In genomic region chr9:78439192-78439865, GRCh38 we compare ENCODE assay signal across 8 cellular contexts.
A peak's percentile ranks its signal among the peaks of the same experiment; 100 is the strongest.
DNase-seq lines count a peak whose midpoint lies in the region; ATAC-seq and TF ChIP-seq lines count a peak whose summit lies in the region.

No MANE protein-coding gene starts in this region.

- no TSS peak for BruUV-seq in A673 (replicated peaks; lab: Mats Ljungman, UMichigan)

- POLR2A ChIA-PET in A673 (lab: Charles Lee; ENCODE audit: low non-redundant PET), result no interaction called here

- no peaks in the 10 kb centered on the region for H3K36me3 ChIP-seq in A673 (ENCODE audit: insufficient read depth, low read length, poor library complexity, severe bottlenecking)

- peaks cover 5% of the 10 kb centered on the region for H3K4me1 ChIP-seq in A673 (ENCODE audit: insufficient read depth, low read length, poor library complexity, severe bottlenecking)

- peak; percentile 97 for TF ChIP-seq CTCF in A673 (conservative IDR thresholded peaks at IDR 0.05; ENCODE audit: low read depth, low read length)

- H3K27ac ChIP-seq in A673 (ENCODE audit: low read depth, low read length, poor library complexity, severe bottlenecking), result no peak overlapping the region

- intact Hi-C loops in A673 (cut with micrococcal nuclease; ENCODE audit: unreplicated experiment), result loop anchor here (5.0 to 10.0 kb wide), 3 partner anchors 268 to 793 kb away; no protein-coding TSS in a partner anchor

- CTCF ChIA-PET in A673 (lab: Charles Lee), result interaction anchor here (0.5 to 0.7 kb wide), 3 partner anchors 173 to 1447 kb away, joined by 4 to 7 read pairs (median 5); no protein-coding TSS in a partner anchor

- ATAC-seq in GM18520 (IDR thresholded peaks at IDR 0.05; ENCODE audit: unreplicated experiment) (peak; percentile 60), HG03342 (IDR thresholded peaks at IDR 0.05; ENCODE audit: unreplicated experiment) (peak; percentile 82), left lobe of liver (peak; percentile 100)

- H3K27me3 ChIP-seq in A673 (replicated peaks; ENCODE audit: insufficient read depth, low read depth, low read length, poor library complexity), result no peaks in the 10 kb centered on the region

- DNase-seq in A673 (ENCODE audit: low spot score), result peak; percentile 85
- DNase-seq in NCI-H345 (lab: John Stamatoyannopoulos, UW), result peak; percentile 82
- DNase-seq in activated CD4-positive, alpha-beta T cell treated with anti-CD3 and anti-CD28 coated beads for 48 hours, result peak; percentile 74
- peak; percentile 93 for DNase-seq in dedifferentiated amniotic fluid mesenchymal stem cell (ENCODE audit: extremely low spot score)
- peak; percentile 81 for DNase-seq in left lobe of liver (ENCODE audit: low spot score)
- DNase-seq in stimulated activated CD4-positive, alpha-beta T cell treated with anti-CD3 and anti-CD28 coated beads, Interleukin-2, amount 100 ng/mL, for 48 hours, result peak; percentile 57 to 68

- H3K4me3 ChIP-seq in A673 (ENCODE audit: low read depth, low read length, poor library complexity, severe bottlenecking), result no peak overlapping the region

- H3K9me3 ChIP-seq in A673 (ENCODE audit: low read depth, low read length, poor library complexity, severe bottlenecking), result no peaks in the 10 kb centered on the region
